ENCODE assay signal across 2 cellular contexts in genomic region chr17:44543213-44543904, GRCh38.
TF ChIP-seq lines count a peak whose summit lies in the region.

No MANE protein-coding gene starts in this region.

TF ChIP-seq in GM23338, 12 proteins besides CTCF, POLR2A, EP300 and RAD21 (continued from another document):
- TF ChIP-seq, protein P1, sequence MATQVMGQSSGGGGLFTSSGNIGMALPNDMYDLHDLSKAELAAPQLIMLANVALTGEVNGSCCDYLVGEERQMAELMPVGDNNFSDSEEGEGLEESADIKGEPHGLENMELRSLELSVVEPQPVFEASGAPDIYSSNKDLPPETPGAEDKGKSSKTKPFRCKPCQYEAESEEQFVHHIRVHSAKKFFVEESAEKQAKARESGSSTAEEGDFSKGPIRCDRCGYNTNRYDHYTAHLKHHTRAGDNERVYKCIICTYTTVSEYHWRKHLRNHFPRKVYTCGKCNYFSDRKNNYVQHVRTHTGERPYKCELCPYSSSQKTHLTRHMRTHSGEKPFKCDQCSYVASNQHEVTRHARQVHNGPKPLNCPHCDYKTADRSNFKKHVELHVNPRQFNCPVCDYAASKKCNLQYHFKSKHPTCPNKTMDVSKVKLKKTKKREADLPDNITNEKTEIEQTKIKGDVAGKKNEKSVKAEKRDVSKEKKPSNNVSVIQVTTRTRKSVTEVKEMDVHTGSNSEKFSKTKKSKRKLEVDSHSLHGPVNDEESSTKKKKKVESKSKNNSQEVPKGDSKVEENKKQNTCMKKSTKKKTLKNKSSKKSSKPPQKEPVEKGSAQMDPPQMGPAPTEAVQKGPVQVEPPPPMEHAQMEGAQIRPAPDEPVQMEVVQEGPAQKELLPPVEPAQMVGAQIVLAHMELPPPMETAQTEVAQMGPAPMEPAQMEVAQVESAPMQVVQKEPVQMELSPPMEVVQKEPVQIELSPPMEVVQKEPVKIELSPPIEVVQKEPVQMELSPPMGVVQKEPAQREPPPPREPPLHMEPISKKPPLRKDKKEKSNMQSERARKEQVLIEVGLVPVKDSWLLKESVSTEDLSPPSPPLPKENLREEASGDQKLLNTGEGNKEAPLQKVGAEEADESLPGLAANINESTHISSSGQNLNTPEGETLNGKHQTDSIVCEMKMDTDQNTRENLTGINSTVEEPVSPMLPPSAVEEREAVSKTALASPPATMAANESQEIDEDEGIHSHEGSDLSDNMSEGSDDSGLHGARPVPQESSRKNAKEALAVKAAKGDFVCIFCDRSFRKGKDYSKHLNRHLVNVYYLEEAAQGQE (IDR thresholded peaks at IDR 0.05; ENCODE audit: unreplicated experiment) = no peak
- TF ChIP-seq, protein P2, sequence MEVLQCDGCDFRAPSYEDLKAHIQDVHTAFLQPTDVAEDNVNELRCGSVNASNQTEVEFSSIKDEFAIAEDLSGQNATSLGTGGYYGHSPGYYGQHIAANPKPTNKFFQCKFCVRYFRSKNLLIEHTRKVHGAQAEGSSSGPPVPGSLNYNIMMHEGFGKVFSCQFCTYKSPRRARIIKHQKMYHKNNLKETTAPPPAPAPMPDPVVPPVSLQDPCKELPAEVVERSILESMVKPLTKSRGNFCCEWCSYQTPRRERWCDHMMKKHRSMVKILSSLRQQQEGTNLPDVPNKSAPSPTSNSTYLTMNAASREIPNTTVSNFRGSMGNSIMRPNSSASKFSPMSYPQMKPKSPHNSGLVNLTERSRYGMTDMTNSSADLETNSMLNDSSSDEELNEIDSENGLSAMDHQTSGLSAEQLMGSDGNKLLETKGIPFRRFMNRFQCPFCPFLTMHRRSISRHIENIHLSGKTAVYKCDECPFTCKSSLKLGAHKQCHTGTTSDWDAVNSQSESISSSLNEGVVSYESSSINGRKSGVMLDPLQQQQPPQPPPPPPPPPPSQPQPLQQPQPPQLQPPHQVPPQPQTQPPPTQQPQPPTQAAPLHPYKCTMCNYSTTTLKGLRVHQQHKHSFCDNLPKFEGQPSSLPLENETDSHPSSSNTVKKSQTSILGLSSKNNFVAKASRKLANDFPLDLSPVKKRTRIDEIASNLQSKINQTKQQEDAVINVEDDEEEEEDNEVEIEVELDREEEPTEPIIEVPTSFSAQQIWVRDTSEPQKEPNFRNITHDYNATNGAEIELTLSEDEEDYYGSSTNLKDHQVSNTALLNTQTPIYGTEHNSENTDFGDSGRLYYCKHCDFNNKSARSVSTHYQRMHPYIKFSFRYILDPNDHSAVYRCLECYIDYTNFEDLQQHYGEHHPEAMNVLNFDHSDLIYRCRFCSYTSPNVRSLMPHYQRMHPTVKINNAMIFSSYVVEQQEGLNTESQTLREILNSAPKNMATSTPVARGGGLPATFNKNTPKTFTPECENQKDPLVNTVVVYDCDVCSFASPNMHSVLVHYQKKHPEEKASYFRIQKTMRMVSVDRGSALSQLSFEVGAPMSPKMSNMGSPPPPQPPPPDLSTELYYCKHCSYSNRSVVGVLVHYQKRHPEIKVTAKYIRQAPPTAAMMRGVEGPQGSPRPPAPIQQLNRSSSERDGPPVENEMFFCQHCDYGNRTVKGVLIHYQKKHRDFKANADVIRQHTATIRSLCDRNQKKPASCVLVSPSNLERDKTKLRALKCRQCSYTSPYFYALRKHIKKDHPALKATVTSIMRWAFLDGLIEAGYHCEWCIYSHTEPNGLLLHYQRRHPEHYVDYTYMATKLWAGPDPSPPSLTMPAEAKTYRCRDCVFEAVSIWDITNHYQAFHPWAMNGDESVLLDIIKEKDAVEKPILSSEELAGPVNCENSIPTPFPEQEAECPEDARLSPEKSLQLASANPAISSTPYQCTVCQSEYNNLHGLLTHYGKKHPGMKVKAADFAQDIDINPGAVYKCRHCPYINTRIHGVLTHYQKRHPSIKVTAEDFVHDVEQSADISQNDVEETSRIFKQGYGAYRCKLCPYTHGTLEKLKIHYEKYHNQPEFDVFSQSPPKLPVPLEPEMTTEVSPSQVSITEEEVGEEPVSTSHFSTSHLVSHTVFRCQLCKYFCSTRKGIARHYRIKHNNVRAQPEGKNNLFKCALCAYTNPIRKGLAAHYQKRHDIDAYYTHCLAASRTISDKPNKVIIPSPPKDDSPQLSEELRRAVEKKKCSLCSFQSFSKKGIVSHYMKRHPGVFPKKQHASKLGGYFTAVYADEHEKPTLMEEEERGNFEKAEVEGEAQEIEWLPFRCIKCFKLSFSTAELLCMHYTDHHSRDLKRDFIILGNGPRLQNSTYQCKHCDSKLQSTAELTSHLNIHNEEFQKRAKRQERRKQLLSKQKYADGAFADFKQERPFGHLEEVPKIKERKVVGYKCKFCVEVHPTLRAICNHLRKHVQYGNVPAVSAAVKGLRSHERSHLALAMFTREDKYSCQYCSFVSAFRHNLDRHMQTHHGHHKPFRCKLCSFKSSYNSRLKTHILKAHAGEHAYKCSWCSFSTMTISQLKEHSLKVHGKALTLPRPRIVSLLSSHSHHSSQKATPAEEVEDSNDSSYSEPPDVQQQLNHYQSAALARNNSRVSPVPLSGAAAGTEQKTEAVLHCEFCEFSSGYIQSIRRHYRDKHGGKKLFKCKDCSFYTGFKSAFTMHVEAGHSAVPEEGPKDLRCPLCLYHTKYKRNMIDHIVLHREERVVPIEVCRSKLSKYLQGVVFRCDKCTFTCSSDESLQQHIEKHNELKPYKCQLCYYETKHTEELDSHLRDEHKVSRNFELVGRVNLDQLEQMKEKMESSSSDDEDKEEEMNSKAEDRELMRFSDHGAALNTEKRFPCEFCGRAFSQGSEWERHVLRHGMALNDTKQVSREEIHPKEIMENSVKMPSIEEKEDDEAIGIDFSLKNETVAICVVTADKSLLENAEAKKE (CRISPR knock-in tag; IDR thresholded peaks at IDR 0.05) = 0 out of 2 replicates have a peak, but pooled peaks have one; percentile 2
- TF ChIP-seq POLR2AphosphoS5 (IDR thresholded peaks at IDR 0.05; ENCODE audit: low read depth) (peak; percentile 72), STAT1 (IDR thresholded peaks at IDR 0.05; ENCODE audit: unreplicated experiment) (no peak), ZNF114 (CRISPR knock-in tag; IDR thresholded peaks at IDR 0.05) (no peak)
TF ChIP-seq in GM23338: peak in this region for 5.

TF ChIP-seq in SK-N-SH, 30 proteins besides CTCF, POLR2A, EP300 and RAD21 (continued from another document):
- TF ChIP-seq, protein P1 (IDR thresholded peaks at IDR 0.05; ENCODE audit: low read depth, low read length) = no peak
- 0 out of 2 replicates have a peak, but pooled peaks have one; percentile 7 for TF ChIP-seq POLR2AphosphoS5 (IDR thresholded peaks at IDR 0.05; ENCODE audit: low read depth, low read length)
- TF ChIP-seq FOXM1 (IDR thresholded peaks at IDR 0.05; ENCODE audit: low read depth) = 0 out of 2 replicates have a peak, but pooled peaks have one; percentile 17
- TF ChIP-seq TCF12 (IDR thresholded peaks at IDR 0.05) = peak; percentile 68
- TF ChIP-seq EZH2phosphoT487 (IDR thresholded peaks at IDR 0.05; ENCODE audit: borderline replicate concordance, low read depth) = no peak
- TF ChIP-seq FOXJ3 (CRISPR knock-in tag; IDR thresholded peaks at IDR 0.05) = no peak
- peak; percentile 45; the same call in 1 of the 2 replicates for TF ChIP-seq YY1 (IDR thresholded peaks at IDR 0.05; ENCODE audit: low read depth)
- TF ChIP-seq, protein P3, sequence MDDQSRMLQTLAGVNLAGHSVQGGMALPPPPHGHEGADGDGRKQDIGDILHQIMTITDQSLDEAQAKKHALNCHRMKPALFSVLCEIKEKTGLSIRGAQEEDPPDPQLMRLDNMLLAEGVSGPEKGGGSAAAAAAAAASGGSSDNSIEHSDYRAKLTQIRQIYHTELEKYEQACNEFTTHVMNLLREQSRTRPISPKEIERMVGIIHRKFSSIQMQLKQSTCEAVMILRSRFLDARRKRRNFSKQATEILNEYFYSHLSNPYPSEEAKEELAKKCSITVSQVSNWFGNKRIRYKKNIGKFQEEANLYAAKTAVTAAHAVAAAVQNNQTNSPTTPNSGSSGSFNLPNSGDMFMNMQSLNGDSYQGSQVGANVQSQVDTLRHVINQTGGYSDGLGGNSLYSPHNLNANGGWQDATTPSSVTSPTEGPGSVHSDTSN (IDR thresholded peaks at IDR 0.05) = peak; percentile 33
- TF ChIP-seq RFX5 (IDR thresholded peaks at IDR 0.05; ENCODE audit: low read length) = no peak
- no peak for TF ChIP-seq MXI1 (IDR thresholded peaks at IDR 0.05; ENCODE audit: low read depth, low read length)
- 0 out of 2 replicates have a peak, but pooled peaks have one; percentile 32 for TF ChIP-seq MAX (IDR thresholded peaks at IDR 0.05; ENCODE audit: low read depth)
- peak; percentile 88 for TF ChIP-seq JUND (IDR thresholded peaks at IDR 0.05)
- TF ChIP-seq GATA2 (CRISPR knock-in tag; IDR thresholded peaks at IDR 0.05) = no peak
- TF ChIP-seq NFIC (IDR thresholded peaks at IDR 0.05; ENCODE audit: borderline replicate concordance) = peak; percentile 4; the same call in 1 of the 2 replicates
- no peak for TF ChIP-seq GABPA (IDR thresholded peaks at IDR 0.05; ENCODE audit: low read depth)
- TF ChIP-seq SMC3 (IDR thresholded peaks at IDR 0.05; ENCODE audit: low read depth, low read length) = no peak
- TF ChIP-seq RXRA (IDR thresholded peaks at IDR 0.05; ENCODE audit: borderline replicate concordance, low read depth) = peak; percentile 25; the same call in 1 of the 2 replicates
- TF ChIP-seq MEF2A (IDR thresholded peaks at IDR 0.05; ENCODE audit: borderline replicate concordance, low read depth) = no peak
- no peak for TF ChIP-seq TAF1 (IDR thresholded peaks at IDR 0.05; ENCODE audit: borderline replicate concordance, low read depth, low read length)
- no peak for TF ChIP-seq USF2 (IDR thresholded peaks at IDR 0.05; ENCODE audit: borderline replicate concordance, low read depth, low read length)
- no peak for TF ChIP-seq IRF3 (IDR thresholded peaks at IDR 0.05; ENCODE audit: low read depth, low read length)
- no peak for TF ChIP-seq CHD2 (IDR thresholded peaks at IDR 0.05; ENCODE audit: low read length, partially characterized antibody)
- TF ChIP-seq, protein P4, sequence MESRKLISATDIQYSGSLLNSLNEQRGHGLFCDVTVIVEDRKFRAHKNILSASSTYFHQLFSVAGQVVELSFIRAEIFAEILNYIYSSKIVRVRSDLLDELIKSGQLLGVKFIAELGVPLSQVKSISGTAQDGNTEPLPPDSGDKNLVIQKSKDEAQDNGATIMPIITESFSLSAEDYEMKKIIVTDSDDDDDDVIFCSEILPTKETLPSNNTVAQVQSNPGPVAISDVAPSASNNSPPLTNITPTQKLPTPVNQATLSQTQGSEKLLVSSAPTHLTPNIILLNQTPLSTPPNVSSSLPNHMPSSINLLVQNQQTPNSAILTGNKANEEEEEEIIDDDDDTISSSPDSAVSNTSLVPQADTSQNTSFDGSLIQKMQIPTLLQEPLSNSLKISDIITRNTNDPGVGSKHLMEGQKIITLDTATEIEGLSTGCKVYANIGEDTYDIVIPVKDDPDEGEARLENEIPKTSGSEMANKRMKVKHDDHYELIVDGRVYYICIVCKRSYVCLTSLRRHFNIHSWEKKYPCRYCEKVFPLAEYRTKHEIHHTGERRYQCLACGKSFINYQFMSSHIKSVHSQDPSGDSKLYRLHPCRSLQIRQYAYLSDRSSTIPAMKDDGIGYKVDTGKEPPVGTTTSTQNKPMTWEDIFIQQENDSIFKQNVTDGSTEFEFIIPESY (IDR thresholded peaks at IDR 0.05; ENCODE audit: borderline replicate concordance, low read depth) = no peak
- TF ChIP-seq TEAD4 (IDR thresholded peaks at IDR 0.05; ENCODE audit: borderline replicate concordance, insufficient read depth) = peak; percentile 70
- no peak for TF ChIP-seq SIN3A (IDR thresholded peaks at IDR 0.05; ENCODE audit: borderline replicate concordance, low read depth, low read length)
- no peak for TF ChIP-seq USF1 (IDR thresholded peaks at IDR 0.05; ENCODE audit: borderline replicate concordance, low read depth)
